9 cellular contexts compared by ENCODE assay signal in genomic region chr20:4135385-4136077, GRCh38. TPM values are rescaled to one million over a fixed set of nuclear protein-coding genes. Genes with fewer than 3 reads are reported as not detected.
DNase-seq lines count a peak whose midpoint lies in the region; ATAC-seq, FAIRE-seq and TF ChIP-seq lines count a peak whose summit lies in the region.
"Had no signal": no experiment of that assay in that cellular context is flagged by ENCODE, and none has a peak within 500 bp of the region (broad histone marks: within the 10 kb centered on the region; RNA-seq: fewer than 3 reads in every experiment).

No MANE protein-coding gene starts in this region.

- no peaks in the 10 kb centered on the region for H3K27me3 ChIP-seq in pancreas

- ATAC-seq in pancreas, result peak; percentile 83 to 95 (median 92)
- no peak for ATAC-seq in HG02938 (IDR thresholded peaks at IDR 0.05; ENCODE audit: unreplicated experiment)
- ATAC-seq in T-helper 17 cell, result no peak

- peaks cover 17% of the 10 kb centered on the region for H3K4me1 Mint-ChIP-seq in T-helper 17 cell

- no peak for FAIRE-seq in pancreas (lab: Jason Lieb, UNC)

- peaks cover 30% of the 10 kb centered on the region for H3K27me3 Mint-ChIP-seq in T-helper 17 cell

- no peak for TF ChIP-seq CTCF in pancreas (IDR thresholded peaks at IDR 0.05)
- TF ChIP-seq CTCF in GM10266 (IDR thresholded peaks at IDR 0.05; ENCODE audit: control insufficient read depth, insufficient read depth, low read depth, missing control alignments), result no peak

- peak overlapping the region; percentile 31 to 73 (median 54) for H3K27ac ChIP-seq in pancreas

- H3K27ac Mint-ChIP-seq in T-helper 17 cell, result no peak overlapping the region

- no peak overlapping the region for H3K4me3 ChIP-seq in pancreas

- DNase-seq in ELR (ENCODE audit: low read depth), result peak; percentile 100
- DNase-seq in NCI-H2196 (lab: John Stamatoyannopoulos, UW; ENCODE audit: unreplicated experiment), result peak; percentile 69
- peak; percentile 70 for DNase-seq in epidermal melanocyte (ENCODE audit: insufficient read length, low spot score)
- DNase-seq in pancreas, result peak in 4 of 6 donors; percentile 44 to 70 (median 46)
- no peak for DNase-seq in T-helper 17 cell
- no peak for DNase-seq in GM10266 (ENCODE audit: extremely low spot score)
- no peak for DNase-seq in cerebellum (ENCODE audit: low spot score)

- intact Hi-C loops in pancreas (cut with DNase I), result no loop called here

- H3K4me3 Mint-ChIP-seq in T-helper 17 cell, result no peak overlapping the region

- WGBS in pancreas, 2 donors, result 43 to 44% methylated on average over 5 of the region's 5 CpGs

- H3K4me1 ChIP-seq in pancreas, result peaks cover 0 to 4% (median 0%) of the 10 kb centered on the region in 3 donors

- H3K36me3 Mint-ChIP-seq in T-helper 17 cell (ENCODE audit: low read depth), result peaks cover 3% of the 10 kb centered on the region
- H3K36me3 Mint-ChIP-seq: activated naive CD4-positive, alpha-beta T cell treated with anti-CD3 and anti-CD28 coated beads, Interleukin-2, amount 50 U/mL, for 72 hours had no signal

- no peaks in the 10 kb centered on the region for H3K36me3 ChIP-seq in pancreas

- H3K9me3 ChIP-seq in pancreas, result no peaks in the 10 kb centered on the region
- no peaks in the 10 kb centered on the region for H3K9me3 ChIP-seq in T-helper 17 cell (ENCODE audit: control insufficient read depth, low read length, poor library complexity, severe bottlenecking)

RNA-seq across cellular contexts. Expression of gene SMOX, which starts 13.1 kb away (rescaled TPM):
- 1 to 10 TPM; 4.7 to 9.5 (median 7.8) TPM for total RNA-seq in pancreas
- 1 to 10 TPM; 6.2 to 8.1 TPM for polyA plus RNA-seq in pancreas
- total RNA-seq in T-helper 17 cell, result 10 to 100 TPM in 1 of 2 donors, 1 to 10 TPM in 1; 3.1 to 40.8 TPM
- 8.1 TPM for total RNA-seq in cerebellum

Comparison
In these comparisons a context has a peak if more than half of its experiments do, and no peak if none do; other contexts are left out.
1. DNase-seq: peak in ELR (single experiment), NCI-H2196 (single experiment), epidermal melanocyte (single experiment) and pancreas (4 of 6); none in T-helper 17 cell (0 of 3), GM10266 (single experiment) and cerebellum (single experiment).
2. ATAC-seq: peak in pancreas (4 of 4); none in HG02938 (single experiment) and T-helper 17 cell (single experiment).